ENCODE assay signal across 8 cellular contexts in genomic region chr18:24016643-24017042, GRCh38. TPM values are rescaled to one million over a fixed set of nuclear protein-coding genes. Genes with fewer than 3 reads are reported as not detected.
DNase-seq lines count a peak whose midpoint lies in the region; ATAC-seq and TF ChIP-seq lines count a peak whose summit lies in the region.

No MANE protein-coding gene starts in this region.

- no peaks in the 10 kb centered on the region for H3K9me3 Mint-ChIP-seq in stimulated activated naive CD8-positive, alpha-beta T cell treated with anti-CD3 and anti-CD28 coated beads, Interleukin-15, Interleukin-2, amounts not matched to agents 100 ng/mL and 50 ng/mL, for 24 hours

- ATAC-seq in stimulated activated naive CD8-positive, alpha-beta T cell treated with anti-CD3 and anti-CD28 coated beads, Interleukin-15, Interleukin-2, amounts not matched to agents 100 U/mL and 50 U/mL, for 24 hours = no peak
- ATAC-seq in HG03565 (IDR thresholded peaks at IDR 0.05; ENCODE audit: unreplicated experiment) (no peak), GM18873 (IDR thresholded peaks at IDR 0.05; ENCODE audit: low FRiP score, unreplicated experiment) (no peak)

- H3K36me3 Mint-ChIP-seq in stimulated activated naive CD8-positive, alpha-beta T cell treated with anti-CD3 and anti-CD28 coated beads, Interleukin-15, Interleukin-2, amounts not matched to agents 100 ng/mL and 50 ng/mL, for 24 hours (ENCODE audit: low read depth) = peaks cover 29% of the 10 kb centered on the region

- peak overlapping the region; percentile 85 for H3K4me3 ChIP-seq in OCI-LY3 (ENCODE audit: low read length)
- H3K4me3 ChIP-seq in esophagus muscularis mucosa = peak overlapping the region in 1 of 4 donors; percentile 72
- peak overlapping the region; percentile 87 for H3K4me3 ChIP-seq in suprapubic skin

- TF ChIP-seq CTCF in OCI-LY3 (IDR thresholded peaks at IDR 0.05; ENCODE audit: low read depth, low read length) = peak; percentile 42; the same call in 1 of the 2 replicates
- TF ChIP-seq CTCF in esophagus muscularis mucosa (IDR thresholded peaks at IDR 0.05) = peak in 2 of 3 experiments; percentile 8 to 29
- TF ChIP-seq CTCF in suprapubic skin (IDR thresholded peaks at IDR 0.05) = peak in 1 of 2 donors; percentile 47

- no peaks in the 10 kb centered on the region for H3K9me3 ChIP-seq in OCI-LY3 (ENCODE audit: insufficient read depth, low read length)
- no peaks in the 10 kb centered on the region for H3K9me3 ChIP-seq in esophagus muscularis mucosa
- no peaks in the 10 kb centered on the region for H3K9me3 ChIP-seq in suprapubic skin

- peaks cover 75% of the 10 kb centered on the region for H3K4me1 ChIP-seq in OCI-LY3 (ENCODE audit: low read length)
- H3K4me1 ChIP-seq in esophagus muscularis mucosa = peaks cover 10 to 31% (median 25%) of the 10 kb centered on the region in 4 donors
- peaks cover 51% of the 10 kb centered on the region for H3K4me1 ChIP-seq in suprapubic skin

- peak overlapping the region; percentile 98 for H3K4me3 Mint-ChIP-seq in stimulated activated naive CD8-positive, alpha-beta T cell treated with anti-CD3 and anti-CD28 coated beads, Interleukin-15, Interleukin-2, amounts not matched to agents 100 ng/mL and 50 ng/mL, for 24 hours

- H3K36me3 ChIP-seq in OCI-LY3 (replicated peaks; ENCODE audit: low read depth, low read length) (peaks cover 32% of the 10 kb centered on the region), esophagus muscularis mucosa (peaks cover 0 to 6% (median 0%) of the 10 kb centered on the region in 4 donors), suprapubic skin (no peaks in the 10 kb centered on the region)

- peak overlapping the region; percentile 89 for H3K4me2 ChIP-seq in OCI-LY3 (ENCODE audit: low read length)

- H3K27me3 ChIP-seq in OCI-LY3 (ENCODE audit: low read depth, low read length) (no peaks in the 10 kb centered on the region), esophagus muscularis mucosa (no peaks in the 10 kb centered on the region), suprapubic skin (no peaks in the 10 kb centered on the region)

- no peaks in the 10 kb centered on the region for H3K27me3 Mint-ChIP-seq in stimulated activated naive CD8-positive, alpha-beta T cell treated with anti-CD3 and anti-CD28 coated beads, Interleukin-15, Interleukin-2, amounts not matched to agents 100 ng/mL and 50 ng/mL, for 24 hours

- intact Hi-C loops in esophagus muscularis mucosa (cut with DNase I) = loop anchor here (10.0 kb wide), 2 partner anchors 62 to 182 kb away; no protein-coding TSS in a partner anchor

- H3K27ac Mint-ChIP-seq in stimulated activated naive CD8-positive, alpha-beta T cell treated with anti-CD3 and anti-CD28 coated beads, Interleukin-15, Interleukin-2, amounts not matched to agents 100 ng/mL and 50 ng/mL, for 24 hours = peak overlapping the region; percentile 93

- peak overlapping the region; percentile 64 for H3K27ac ChIP-seq in OCI-LY3 (ENCODE audit: low read length)
- no peak overlapping the region for H3K27ac ChIP-seq in esophagus muscularis mucosa (replicated peaks in 1 of 4)
- no peak overlapping the region for H3K27ac ChIP-seq in suprapubic skin

- DNase-seq in stimulated activated naive CD8-positive, alpha-beta T cell treated with anti-CD3 and anti-CD28 coated beads, Interleukin-15, Interleukin-2, amounts not matched to agents 100 U/mL and 50 U/mL, for 24 hours = no peak
- no peak for DNase-seq in esophagus muscularis mucosa (ENCODE audit: extremely low spot score)
- no peak for DNase-seq in suprapubic skin (ENCODE audit: low spot score in 2 of 2)
- no peak for DNase-seq in epidermal melanocyte (ENCODE audit: insufficient read length, low spot score)

- no peak for TF ChIP-seq EP300 in esophagus muscularis mucosa (IDR thresholded peaks at IDR 0.05)
- no peak for TF ChIP-seq EP300 in suprapubic skin (IDR thresholded peaks at IDR 0.05)

- 72% methylated on average over 2 of the region's 2 CpGs for WGBS in esophagus muscularis mucosa
- 49% methylated on average over 2 of the region's 2 CpGs for WGBS in suprapubic skin

- peaks cover 38% of the 10 kb centered on the region for H4K20me1 ChIP-seq in OCI-LY3 (ENCODE audit: insufficient read depth, low read length)

- H3K9ac ChIP-seq in OCI-LY3 (ENCODE audit: low read length) = peak overlapping the region; percentile 91

- H3K4me1 Mint-ChIP-seq in stimulated activated naive CD8-positive, alpha-beta T cell treated with anti-CD3 and anti-CD28 coated beads, Interleukin-15, Interleukin-2, amounts not matched to agents 100 ng/mL and 50 ng/mL, for 24 hours (ENCODE audit: low read depth) = peaks cover 83% of the 10 kb centered on the region

- H3K79me2 ChIP-seq in OCI-LY3 (ENCODE audit: low read length) = peaks cover 69% of the 10 kb centered on the region

- TF ChIP-seq POLR2A in esophagus muscularis mucosa (IDR thresholded peaks at IDR 0.05; ENCODE audit: low read depth) (no peak), suprapubic skin (IDR thresholded peaks at IDR 0.05) (no peak)

- H2AFZ ChIP-seq in OCI-LY3 (ENCODE audit: low read depth, low read length) = no peak overlapping the region

RNA-seq across cellular contexts. Expression of gene TTC39C, which starts 2.1 kb away (rescaled TPM):
- total RNA-seq in esophagus muscularis mucosa (10 to 100 TPM; 32.3 to 45.4 (median 34.8) TPM), suprapubic skin (100 to 1,000 TPM in 1 of 4 donors, 10 to 100 TPM in 3; 74.9 to 126 (median 86.5) TPM)
